22 cellular contexts compared by ENCODE assay signal in genomic region chr16:56436258-56436657, GRCh38.
"Had no signal": no experiment of that assay in that cellular context is flagged by ENCODE, and none has a peak within 500 bp of the region (broad histone marks: within the 10 kb centered on the region; RNA-seq: fewer than 3 reads in every experiment).

No MANE protein-coding gene starts in this region.

- H3K4me1 Mint-ChIP-seq: nephron progenitor cell had no signal

- H3K27ac Mint-ChIP-seq: nephron progenitor cell; stimulated activated naive B cell treated with anti-CD40 and anti-IgM and Interleukin-4, amounts not matched to agents 10 μg/mL and 1 μg/mL and 100 μg/mL, for 72 hours had no signal

- DNase-seq: effector memory CD4-positive, alpha-beta T cell; foreskin melanocyte; glutamatergic neuron; heart right ventricle; hippocampal formation; left cardiac atrium; left lung; mesenchymal stem cell; midbrain; naive thymus-derived CD8-positive, alpha-beta T cell; nephron progenitor cell; nucleus accumbens; sigmoid colon; stimulated activated CD4-positive, alpha-beta T cell treated with anti-CD3 and anti-CD28 coated beads, Interleukin-4, amount 100 ng/mL, for 4 hours; stimulated activated naive B cell treated with anti-CD40 and anti-IgM and Interleukin-4, amounts not matched to agents 10 μg/mL and 1 μg/mL and 100 μg/mL, for 72 hours; upper lobe of left lung had no signal

- H3K9me3 ChIP-seq: esophagus muscularis mucosa, heart right ventricle, left lung, prostate gland, right atrium auricular region, sigmoid colon, thoracic aorta, tibial nerve, upper lobe of left lung had no signal

- H3K4me3 Mint-ChIP-seq: naive thymus-derived CD8-positive, alpha-beta T cell; nephron progenitor cell; stimulated activated naive B cell treated with anti-CD40 and anti-IgM and Interleukin-4, amounts not matched to agents 10 μg/mL and 1 μg/mL and 100 μg/mL, for 72 hours; stimulated activated naive CD8-positive, alpha-beta T cell treated with anti-CD3 and anti-CD28 coated beads, Interleukin-15, Interleukin-2, amounts not matched to agents 100 ng/mL and 50 ng/mL, for 24 hours had no signal

- H3K9me3 Mint-ChIP-seq: naive thymus-derived CD8-positive, alpha-beta T cell; nephron progenitor cell; stimulated activated naive B cell treated with anti-CD40 and anti-IgM and Interleukin-4, amounts not matched to agents 10 μg/mL and 1 μg/mL and 100 μg/mL, for 72 hours; stimulated activated naive CD8-positive, alpha-beta T cell treated with anti-CD3 and anti-CD28 coated beads, Interleukin-15, Interleukin-2, amounts not matched to agents 100 ng/mL and 50 ng/mL, for 24 hours had no signal

- H3K4me1 ChIP-seq: esophagus muscularis mucosa, left lung, prostate gland, sigmoid colon, tibial nerve, upper lobe of left lung had no signal

- H3K4me3 ChIP-seq: esophagus muscularis mucosa, heart right ventricle, left lung, prostate gland, right atrium auricular region, sigmoid colon, thoracic aorta, tibial nerve, upper lobe of left lung had no signal

- H3K27me3 Mint-ChIP-seq: naive thymus-derived CD8-positive, alpha-beta T cell; stimulated activated naive B cell treated with anti-CD40 and anti-IgM and Interleukin-4, amounts not matched to agents 10 μg/mL and 1 μg/mL and 100 μg/mL, for 72 hours; stimulated activated naive CD8-positive, alpha-beta T cell treated with anti-CD3 and anti-CD28 coated beads, Interleukin-15, Interleukin-2, amounts not matched to agents 100 ng/mL and 50 ng/mL, for 24 hours had no signal

- ATAC-seq: heart right ventricle; left lung; naive thymus-derived CD8-positive, alpha-beta T cell; stimulated activated naive B cell treated with anti-CD40 and anti-IgM and Interleukin-4, amounts not matched to agents 10 μg/mL and 1 μg/mL and 100 μg/mL, for 72 hours had no signal

- H3K27me3 ChIP-seq: esophagus muscularis mucosa, heart right ventricle, left lung, right atrium auricular region, sigmoid colon, tibial nerve, upper lobe of left lung had no signal

- H3K36me3 ChIP-seq: prostate gland had no signal

- H3K27ac ChIP-seq: esophagus muscularis mucosa, heart right ventricle, left lung, prostate gland, right atrium auricular region, sigmoid colon, thoracic aorta, tibial nerve, upper lobe of left lung had no signal
